Comparison of ENCODE assay signal across 10 cellular contexts in the genomic region with DNA sequence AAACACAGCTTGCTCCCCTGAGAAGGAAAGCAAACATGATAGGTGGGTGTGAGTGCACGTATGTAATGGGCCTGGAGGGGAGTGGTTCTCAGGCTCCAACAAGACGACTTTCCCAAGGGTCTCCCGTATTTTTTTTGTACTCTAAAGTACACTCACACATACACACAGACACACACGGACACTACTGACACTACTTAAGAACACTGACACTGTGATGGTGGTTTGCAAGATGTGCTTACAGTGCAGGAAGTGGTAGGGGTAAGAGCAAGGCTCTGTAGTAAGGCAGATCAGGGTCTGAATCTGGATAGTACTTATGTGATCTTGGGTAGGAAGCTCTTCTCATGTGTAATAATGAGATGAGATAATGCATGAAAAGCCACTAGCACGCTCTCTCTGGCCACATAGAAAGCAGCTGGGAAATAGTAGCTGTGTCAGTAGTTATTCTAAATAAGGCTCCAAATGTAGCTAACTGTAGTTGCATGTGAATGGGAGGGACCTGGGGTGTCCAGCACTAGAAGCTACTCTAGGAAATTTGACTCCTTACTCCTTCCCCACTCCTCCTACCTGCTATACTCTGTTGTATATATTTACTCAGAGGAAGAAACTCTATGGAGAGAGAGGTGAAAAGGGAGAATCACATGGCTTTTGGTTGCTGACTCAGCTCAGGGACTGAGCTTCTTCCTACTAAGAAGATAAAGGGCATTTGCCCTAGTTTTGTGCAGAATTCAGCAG. TPM values are rescaled to one million over a fixed set of nuclear protein-coding genes. Genes with fewer than 3 reads are reported as not detected.
DNase-seq lines count a peak whose midpoint lies in the region; ATAC-seq and TF ChIP-seq lines count a peak whose summit lies in the region.
"Had no signal": no experiment of that assay in that cellular context is flagged by ENCODE, and none has a peak within 500 bp of the region (broad histone marks: within the 10 kb centered on the region; RNA-seq: fewer than 3 reads in every experiment).

No MANE protein-coding gene starts in this region.

- H3K4me3 Mint-ChIP-seq in activated naive CD8-positive, alpha-beta T cell treated with anti-CD3 and anti-CD28 coated beads, Interleukin-2, amount 50 U/mL, for 24 hours = no peak overlapping the region
- H3K4me3 Mint-ChIP-seq in neural progenitor cell (no peak overlapping the region), progenitor cell of endocrine pancreas (ENCODE audit: low read depth) (no peak overlapping the region)

- H3K27ac ChIP-seq in Karpas-422 (ENCODE audit: low read length) (no peak overlapping the region), neural progenitor cell (no peak overlapping the region)

- H3K4me1 ChIP-seq in Karpas-422 (ENCODE audit: low read length) (peaks cover 33% of the 10 kb centered on the region), neural progenitor cell (peaks cover 28% of the 10 kb centered on the region)

- no peaks in the 10 kb centered on the region for H3K36me3 ChIP-seq in Karpas-422 (ENCODE audit: insufficient read depth, low read length)
- H3K36me3 ChIP-seq in neural progenitor cell = no peaks in the 10 kb centered on the region

- H3K9me3 Mint-ChIP-seq in activated naive CD8-positive, alpha-beta T cell treated with anti-CD3 and anti-CD28 coated beads, Interleukin-2, amount 50 U/mL, for 24 hours = no peaks in the 10 kb centered on the region
- H3K9me3 Mint-ChIP-seq in neural progenitor cell (no peaks in the 10 kb centered on the region), progenitor cell of endocrine pancreas (ENCODE audit: low read depth) (no peaks in the 10 kb centered on the region)

- TF ChIP-seq CTCF in neural progenitor cell (IDR thresholded peaks at IDR 0.05) (no peak), progenitor cell of endocrine pancreas (IDR thresholded peaks at IDR 0.05; ENCODE audit: unreplicated experiment) (no peak)

- H3K4me2 ChIP-seq in Karpas-422 (ENCODE audit: low read depth, low read length, poor library complexity, severe bottlenecking) = peak overlapping the region; percentile 8
- no peak overlapping the region for H3K4me2 ChIP-seq in neural progenitor cell

- no peaks in the 10 kb centered on the region for H3K27me3 Mint-ChIP-seq in activated naive CD8-positive, alpha-beta T cell treated with anti-CD3 and anti-CD28 coated beads, Interleukin-2, amount 50 U/mL, for 24 hours
- peaks cover 5% of the 10 kb centered on the region for H3K27me3 Mint-ChIP-seq in neural progenitor cell (ENCODE audit: insufficient read depth, low read depth)
- peaks cover 3% of the 10 kb centered on the region for H3K27me3 Mint-ChIP-seq in progenitor cell of endocrine pancreas

- peaks cover 29% of the 10 kb centered on the region for H3K4me1 Mint-ChIP-seq in activated naive CD8-positive, alpha-beta T cell treated with anti-CD3 and anti-CD28 coated beads, Interleukin-2, amount 50 U/mL, for 24 hours
- peaks cover 23% of the 10 kb centered on the region for H3K4me1 Mint-ChIP-seq in neural progenitor cell
- no peaks in the 10 kb centered on the region for H3K4me1 Mint-ChIP-seq in progenitor cell of endocrine pancreas (ENCODE audit: low read depth)

- peak; percentile 93 for ATAC-seq in activated naive CD8-positive, alpha-beta T cell treated with anti-CD3 and anti-CD28 coated beads, Interleukin-2, amount 50 U/mL, for 24 hours
- no peak for ATAC-seq in HG02938 (IDR thresholded peaks at IDR 0.05; ENCODE audit: unreplicated experiment)

- H3K27me3 ChIP-seq in Karpas-422 (ENCODE audit: low read length) = no peaks in the 10 kb centered on the region
- H3K27me3 ChIP-seq in neural progenitor cell = no peaks in the 10 kb centered on the region

- peaks cover 10% of the 10 kb centered on the region for H3F3A ChIP-seq in neural progenitor cell (ENCODE audit: low read depth)

- peak overlapping the region; percentile 74 for H3K27ac Mint-ChIP-seq in activated naive CD8-positive, alpha-beta T cell treated with anti-CD3 and anti-CD28 coated beads, Interleukin-2, amount 50 U/mL, for 24 hours
- peak overlapping the region; percentile 91 for H3K27ac Mint-ChIP-seq in neural progenitor cell
- no peak overlapping the region for H3K27ac Mint-ChIP-seq in progenitor cell of endocrine pancreas

- H3K36me3 Mint-ChIP-seq in activated naive CD8-positive, alpha-beta T cell treated with anti-CD3 and anti-CD28 coated beads, Interleukin-2, amount 50 U/mL, for 24 hours (ENCODE audit: low read depth) = no peaks in the 10 kb centered on the region
- no peaks in the 10 kb centered on the region for H3K36me3 Mint-ChIP-seq in neural progenitor cell
- no peaks in the 10 kb centered on the region for H3K36me3 Mint-ChIP-seq in progenitor cell of endocrine pancreas (ENCODE audit: insufficient read depth)

- DNase-seq in NCI-H1436 treated with DMSO at 0.1 percent for 48 hours (lab: John Stamatoyannopoulos, UW) = peak; percentile 7
- DNase-seq in NCI-H1436 (lab: John Stamatoyannopoulos, UW) = no peak
- peak; percentile 48 for DNase-seq in Karpas-422
- no peak for DNase-seq in activated naive CD8-positive, alpha-beta T cell treated with anti-CD3 and anti-CD28 coated beads, Interleukin-2, amount 50 U/mL, for 24 hours
- no peak for DNase-seq in neural progenitor cell (ENCODE audit: low spot score)
- no peak for DNase-seq in progenitor cell of endocrine pancreas (ENCODE audit: low spot score, unreplicated experiment)
- DNase-seq in NCI-H146 treated with DMSO at 0.1 percent for 48 hours (lab: John Stamatoyannopoulos, UW; ENCODE audit: unreplicated experiment) = no peak
- DNase-seq: NCI-H1048, trophoblast cell had no signal

- H3K9ac ChIP-seq in Karpas-422 (ENCODE audit: low read length) (no peak overlapping the region), neural progenitor cell (no peak overlapping the region)

- H4K20me1 ChIP-seq in Karpas-422 (ENCODE audit: insufficient read depth, low read depth, low read length) = no peaks in the 10 kb centered on the region
- no peaks in the 10 kb centered on the region for H4K20me1 ChIP-seq in neural progenitor cell (ENCODE audit: low read depth)

- H3K4me3 ChIP-seq in Karpas-422 (ENCODE audit: low read length) (no peak overlapping the region), neural progenitor cell (no peak overlapping the region)

- H3K9me2 ChIP-seq in Karpas-422 (replicated peaks; ENCODE audit: insufficient read depth, low read length) = no peaks in the 10 kb centered on the region

- H3K79me2 ChIP-seq in Karpas-422 (ENCODE audit: low read length) = no peaks in the 10 kb centered on the region
- H3K79me2 ChIP-seq in neural progenitor cell (ENCODE audit: low read depth) = no peaks in the 10 kb centered on the region

- H3K9me3 ChIP-seq in Karpas-422 (ENCODE audit: low read length) (no peaks in the 10 kb centered on the region), neural progenitor cell (ENCODE audit: low read depth) (no peaks in the 10 kb centered on the region)

- H2AFZ ChIP-seq in Karpas-422 (ENCODE audit: low read length) (peak overlapping the region; percentile 69; the same call in 1 of the 2 replicates), neural progenitor cell (replicated peaks) (peak overlapping the region; percentile 94)

RNA-seq across cellular contexts. Expression of a gene that starts 8.4 kb away (rescaled TPM):
- total RNA-seq in Karpas-422 (2014; rRNA removed; shearing (Covaris generic); ENCODE audit: low replicate concordance) = 10.4 and 18.5 TPM in 2 replicates
- total RNA-seq in neural progenitor cell (ENCODE audit: low replicate concordance) = 13.9 and 17.3 TPM in 2 replicates
- total RNA-seq in progenitor cell of endocrine pancreas = 10.8 and 11.4 TPM in 2 replicates

RNA-seq across cellular contexts. Expression of a gene that starts 35.8 kb away (rescaled TPM):
- total RNA-seq in Karpas-422 (2014; rRNA removed; shearing (Covaris generic); ENCODE audit: low replicate concordance) = 59.4 and 71.6 TPM in 2 replicates
- total RNA-seq in neural progenitor cell (ENCODE audit: low replicate concordance) (50.6 and 123 TPM in 2 replicates), progenitor cell of endocrine pancreas (101 and 102 TPM in 2 replicates)

RNA-seq across cellular contexts. Expression of a gene that starts 50.8 kb away (rescaled TPM):
- 14.1 and 19.4 TPM in 2 replicates for total RNA-seq in Karpas-422 (2014; rRNA removed; shearing (Covaris generic); ENCODE audit: low replicate concordance)
- 10.3 and 11.5 TPM in 2 replicates for total RNA-seq in neural progenitor cell (ENCODE audit: low replicate concordance)
- 13.6 and 17.5 TPM in 2 replicates for total RNA-seq in progenitor cell of endocrine pancreas

RNA-seq across cellular contexts. Expression of a gene that starts 50.9 kb away (rescaled TPM):
- 0.54 TPM in 1 of 2 replicates, not detected in the other for total RNA-seq in Karpas-422 (2014; rRNA removed; shearing (Covaris generic); ENCODE audit: low replicate concordance)
- total RNA-seq in neural progenitor cell (ENCODE audit: low replicate concordance) (4.8 and 7.9 TPM in 2 replicates), progenitor cell of endocrine pancreas (7.0 and 7.9 TPM in 2 replicates)

Comparison
In these comparisons a context has a peak if more than half of its experiments do, and no peak if none do; other contexts are left out.
1. DNase-seq: peak in NCI-H1436 treated with DMSO at 0.1 percent for 48 hours (single experiment) and Karpas-422 (single experiment); none in NCI-H1436 (single experiment), activated naive CD8-positive, alpha-beta T cell treated with anti-CD3 and anti-CD28 coated beads, Interleukin-2, amount 50 U/mL, for 24 hours (single experiment), neural progenitor cell (single experiment), progenitor cell of endocrine pancreas (single experiment) and NCI-H146 treated with DMSO at 0.1 percent for 48 hours (single experiment).